ENCODE assay signal across 8 cellular contexts in the genomic region with DNA sequence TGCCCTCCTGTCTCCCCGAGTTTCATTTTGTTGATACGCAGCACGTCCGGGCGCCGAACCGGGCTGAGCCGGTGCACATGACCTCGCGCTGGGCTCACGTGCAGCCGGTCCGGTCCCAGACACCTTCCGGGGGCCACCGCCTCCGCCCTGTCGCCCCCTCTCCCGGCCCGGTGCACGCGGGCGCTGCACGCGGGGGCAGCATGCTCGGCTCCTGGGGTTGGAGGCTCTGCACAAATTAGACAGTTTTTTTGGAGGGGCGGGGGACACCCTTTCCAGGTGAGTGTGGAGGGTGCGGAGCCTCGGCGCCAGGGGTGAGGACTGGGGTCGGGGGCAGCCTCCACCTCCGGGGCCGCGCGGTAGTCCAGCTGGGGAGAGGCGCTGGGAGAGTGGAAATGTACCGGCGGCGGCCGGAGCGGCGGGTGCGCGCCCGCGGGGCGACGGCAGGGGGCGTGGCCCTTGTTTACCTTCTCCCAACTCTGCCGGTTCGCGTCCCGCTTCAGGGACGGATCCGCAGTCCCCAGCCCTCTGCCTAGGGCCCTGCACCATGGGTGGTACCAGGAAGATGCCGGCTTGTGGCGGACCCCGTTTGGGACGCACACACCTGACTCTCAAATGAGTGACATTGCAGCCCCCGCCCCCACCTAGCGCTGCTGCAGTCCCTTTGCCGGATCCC. TPM values are rescaled to one million over a fixed set of nuclear protein-coding genes. Genes with fewer than 3 reads are reported as not detected.
A peak's percentile ranks its signal among the peaks of the same experiment; 100 is the strongest.
DNase-seq lines count a peak whose midpoint lies in the region; ATAC-seq and TF ChIP-seq lines count a peak whose summit lies in the region.

No MANE protein-coding gene starts in this region.

- peak; percentile 50 for TF ChIP-seq CTCF in GM13976 (IDR thresholded peaks at IDR 0.05; ENCODE audit: borderline replicate concordance, control extremely low read depth, extremely low read depth, insufficient read depth, missing control alignments)
- TF ChIP-seq CTCF in epithelial cell of proximal tubule (conservative IDR thresholded peaks at IDR 0.05; ENCODE audit: low read depth, low read length), result peak; percentile 43

- ATAC-seq in HG03045 (IDR thresholded peaks at IDR 0.05; ENCODE audit: unreplicated experiment), result peak; percentile 27
- peak; percentile 58 for ATAC-seq in stimulated activated effector memory CD8-positive, alpha-beta T cell treated with anti-CD3 and anti-CD28 coated beads, Interleukin-12 subunit alpha, Interleukin-12 subunit beta, amount 100 ng/mL, for 72 hours

- no peaks in the 10 kb centered on the region for H3K9me3 Mint-ChIP-seq in stimulated activated effector memory CD8-positive, alpha-beta T cell treated with anti-CD3 and anti-CD28 coated beads, Interleukin-12 subunit alpha, Interleukin-12 subunit beta, amount 100 ng/mL, for 72 hours

- H3K27me3 ChIP-seq in mucosa of stomach (ENCODE audit: control insufficient read depth, insufficient read depth, low read length), result no peaks in the 10 kb centered on the region

- H3K36me3 Mint-ChIP-seq in stimulated activated effector memory CD8-positive, alpha-beta T cell treated with anti-CD3 and anti-CD28 coated beads, Interleukin-12 subunit alpha, Interleukin-12 subunit beta, amount 100 ng/mL, for 72 hours, result peaks cover 32% of the 10 kb centered on the region

- H3K9ac ChIP-seq in mucosa of stomach (ENCODE audit: low read length), result peak overlapping the region; percentile 80

- peaks cover 36% of the 10 kb centered on the region for H3K4me1 Mint-ChIP-seq in stimulated activated effector memory CD8-positive, alpha-beta T cell treated with anti-CD3 and anti-CD28 coated beads, Interleukin-12 subunit alpha, Interleukin-12 subunit beta, amount 100 ng/mL, for 72 hours

- DNase-seq in A172 (ENCODE audit: low spot score), result peak; percentile 72
- DNase-seq in GM13976 (ENCODE audit: low spot score), result peak; percentile 85
- DNase-seq in NCI-H774 (lab: John Stamatoyannopoulos, UW), result peak; percentile 77
- peak; percentile 50 for DNase-seq in activated T-cell treated with anti-CD3 and anti-CD28 coated beads for 1 hour (ENCODE audit: low read depth)
- DNase-seq in epithelial cell of proximal tubule (ENCODE audit: low read depth), result no peak
- DNase-seq in stimulated activated effector memory CD8-positive, alpha-beta T cell treated with anti-CD3 and anti-CD28 coated beads, Interleukin-12 subunit alpha, Interleukin-12 subunit beta, amount 100 ng/mL, for 72 hours (ENCODE audit: low spot score in 2 of 2), result no peak

- H3K4me1 ChIP-seq in mucosa of stomach (ENCODE audit: control insufficient read depth, insufficient read depth, low read length), result peaks cover 26% of the 10 kb centered on the region

- peak overlapping the region; percentile 88 for H3K4me3 Mint-ChIP-seq in stimulated activated effector memory CD8-positive, alpha-beta T cell treated with anti-CD3 and anti-CD28 coated beads, Interleukin-12 subunit alpha, Interleukin-12 subunit beta, amount 100 ng/mL, for 72 hours

- H3K9me3 ChIP-seq in mucosa of stomach (ENCODE audit: control insufficient read depth, low read length), result no peaks in the 10 kb centered on the region

- no peaks in the 10 kb centered on the region for H3K36me3 ChIP-seq in mucosa of stomach (ENCODE audit: control insufficient read depth, insufficient read depth, low read length)

- peak overlapping the region; percentile 82 for H3K4me3 ChIP-seq in epithelial cell of proximal tubule (ENCODE audit: low read depth, low read length)
- peak overlapping the region; percentile 60 for H3K4me3 ChIP-seq in mucosa of stomach (ENCODE audit: low read length)

- H3K27ac Mint-ChIP-seq in stimulated activated effector memory CD8-positive, alpha-beta T cell treated with anti-CD3 and anti-CD28 coated beads, Interleukin-12 subunit alpha, Interleukin-12 subunit beta, amount 100 ng/mL, for 72 hours, result peak overlapping the region; percentile 94

- in situ Hi-C loops in GM13976 (cut with MboI; ENCODE audit: low sequenced_read_pairs, unreplicated experiment), result loop anchor here (5.0 kb wide), 1 partner anchor 51 kb away; no protein-coding TSS in a partner anchor

RNA-seq across cellular contexts. Expression of a gene that starts 1.1 kb away (rescaled TPM):
- total RNA-seq in A172 (2014; rRNA removed; shearing (Covaris generic)), result 20.7 and 20.8 TPM in 2 replicates
- total RNA-seq in epithelial cell of proximal tubule, result 20.3 and 21.6 TPM in 2 replicates

Comparison
In these comparisons a context has a peak if more than half of its experiments do, and no peak if none do; other contexts are left out.
1. DNase-seq: peak in A172 (single experiment), GM13976 (single experiment), NCI-H774 (single experiment) and activated T-cell treated with anti-CD3 and anti-CD28 coated beads for 1 hour (single experiment); none in epithelial cell of proximal tubule (single experiment) and stimulated activated effector memory CD8-positive, alpha-beta T cell treated with anti-CD3 and anti-CD28 coated beads, Interleukin-12 subunit alpha, Interleukin-12 subunit beta, amount 100 ng/mL, for 72 hours (0 of 2).